1 cellular context compared by ENCODE assay signal in the genomic region with DNA sequence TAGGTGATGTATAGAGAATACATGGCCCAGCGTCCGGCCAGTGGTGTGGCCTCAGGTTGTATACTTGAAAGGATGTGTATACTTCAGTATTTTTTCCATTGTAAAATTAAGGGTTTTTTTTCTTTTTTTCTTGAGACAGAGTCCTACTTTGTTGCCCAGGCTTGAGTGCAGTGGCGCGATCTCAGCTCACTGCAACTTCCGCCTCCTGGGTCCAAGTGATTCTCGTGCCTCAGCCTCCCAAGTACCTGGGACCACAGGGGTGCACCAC.
TF ChIP-seq lines count a peak whose summit lies in the region.

No MANE protein-coding gene starts in this region.

TF ChIP-seq in HepG2, 621 proteins besides CTCF, POLR2A, EP300 and RAD21 (continued from another document):
- TF ChIP-seq NCOA1 (CRISPR knock-in tag; IDR thresholded peaks at IDR 0.05) (no peak), RBFOX2 (IDR thresholded peaks at IDR 0.05; ENCODE audit: low read depth, low read length) (no peak), TCF7 (IDR thresholded peaks at IDR 0.05; ENCODE audit: low read depth) (no peak), ARHGAP35 (CRISPR knock-in tag; IDR thresholded peaks at IDR 0.05; ENCODE audit: borderline replicate concordance) (no peak), KDM5A (IDR thresholded peaks at IDR 0.05; ENCODE audit: borderline replicate concordance, low read length) (no peak), ZNF841 (CRISPR knock-in tag; IDR thresholded peaks at IDR 0.05; ENCODE audit: borderline replicate concordance) (no peak), HNRNPL (IDR thresholded peaks at IDR 0.05; ENCODE audit: low read depth, low read length) (no peak), PCBP1 (IDR thresholded peaks at IDR 0.05; ENCODE audit: borderline replicate concordance, low read depth, low read length) (no peak)
- TF ChIP-seq, protein P1, sequence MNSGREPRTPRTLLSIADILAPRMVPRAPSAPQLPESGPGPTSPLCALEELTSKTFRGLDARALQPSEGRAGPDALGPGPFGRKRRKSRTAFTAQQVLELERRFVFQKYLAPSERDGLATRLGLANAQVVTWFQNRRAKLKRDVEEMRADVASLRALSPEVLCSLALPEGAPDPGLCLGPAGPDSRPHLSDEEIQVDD (CRISPR knock-in tag; IDR thresholded peaks at IDR 0.05; ENCODE audit: borderline replicate concordance): no peak
- TF ChIP-seq, protein P2, sequence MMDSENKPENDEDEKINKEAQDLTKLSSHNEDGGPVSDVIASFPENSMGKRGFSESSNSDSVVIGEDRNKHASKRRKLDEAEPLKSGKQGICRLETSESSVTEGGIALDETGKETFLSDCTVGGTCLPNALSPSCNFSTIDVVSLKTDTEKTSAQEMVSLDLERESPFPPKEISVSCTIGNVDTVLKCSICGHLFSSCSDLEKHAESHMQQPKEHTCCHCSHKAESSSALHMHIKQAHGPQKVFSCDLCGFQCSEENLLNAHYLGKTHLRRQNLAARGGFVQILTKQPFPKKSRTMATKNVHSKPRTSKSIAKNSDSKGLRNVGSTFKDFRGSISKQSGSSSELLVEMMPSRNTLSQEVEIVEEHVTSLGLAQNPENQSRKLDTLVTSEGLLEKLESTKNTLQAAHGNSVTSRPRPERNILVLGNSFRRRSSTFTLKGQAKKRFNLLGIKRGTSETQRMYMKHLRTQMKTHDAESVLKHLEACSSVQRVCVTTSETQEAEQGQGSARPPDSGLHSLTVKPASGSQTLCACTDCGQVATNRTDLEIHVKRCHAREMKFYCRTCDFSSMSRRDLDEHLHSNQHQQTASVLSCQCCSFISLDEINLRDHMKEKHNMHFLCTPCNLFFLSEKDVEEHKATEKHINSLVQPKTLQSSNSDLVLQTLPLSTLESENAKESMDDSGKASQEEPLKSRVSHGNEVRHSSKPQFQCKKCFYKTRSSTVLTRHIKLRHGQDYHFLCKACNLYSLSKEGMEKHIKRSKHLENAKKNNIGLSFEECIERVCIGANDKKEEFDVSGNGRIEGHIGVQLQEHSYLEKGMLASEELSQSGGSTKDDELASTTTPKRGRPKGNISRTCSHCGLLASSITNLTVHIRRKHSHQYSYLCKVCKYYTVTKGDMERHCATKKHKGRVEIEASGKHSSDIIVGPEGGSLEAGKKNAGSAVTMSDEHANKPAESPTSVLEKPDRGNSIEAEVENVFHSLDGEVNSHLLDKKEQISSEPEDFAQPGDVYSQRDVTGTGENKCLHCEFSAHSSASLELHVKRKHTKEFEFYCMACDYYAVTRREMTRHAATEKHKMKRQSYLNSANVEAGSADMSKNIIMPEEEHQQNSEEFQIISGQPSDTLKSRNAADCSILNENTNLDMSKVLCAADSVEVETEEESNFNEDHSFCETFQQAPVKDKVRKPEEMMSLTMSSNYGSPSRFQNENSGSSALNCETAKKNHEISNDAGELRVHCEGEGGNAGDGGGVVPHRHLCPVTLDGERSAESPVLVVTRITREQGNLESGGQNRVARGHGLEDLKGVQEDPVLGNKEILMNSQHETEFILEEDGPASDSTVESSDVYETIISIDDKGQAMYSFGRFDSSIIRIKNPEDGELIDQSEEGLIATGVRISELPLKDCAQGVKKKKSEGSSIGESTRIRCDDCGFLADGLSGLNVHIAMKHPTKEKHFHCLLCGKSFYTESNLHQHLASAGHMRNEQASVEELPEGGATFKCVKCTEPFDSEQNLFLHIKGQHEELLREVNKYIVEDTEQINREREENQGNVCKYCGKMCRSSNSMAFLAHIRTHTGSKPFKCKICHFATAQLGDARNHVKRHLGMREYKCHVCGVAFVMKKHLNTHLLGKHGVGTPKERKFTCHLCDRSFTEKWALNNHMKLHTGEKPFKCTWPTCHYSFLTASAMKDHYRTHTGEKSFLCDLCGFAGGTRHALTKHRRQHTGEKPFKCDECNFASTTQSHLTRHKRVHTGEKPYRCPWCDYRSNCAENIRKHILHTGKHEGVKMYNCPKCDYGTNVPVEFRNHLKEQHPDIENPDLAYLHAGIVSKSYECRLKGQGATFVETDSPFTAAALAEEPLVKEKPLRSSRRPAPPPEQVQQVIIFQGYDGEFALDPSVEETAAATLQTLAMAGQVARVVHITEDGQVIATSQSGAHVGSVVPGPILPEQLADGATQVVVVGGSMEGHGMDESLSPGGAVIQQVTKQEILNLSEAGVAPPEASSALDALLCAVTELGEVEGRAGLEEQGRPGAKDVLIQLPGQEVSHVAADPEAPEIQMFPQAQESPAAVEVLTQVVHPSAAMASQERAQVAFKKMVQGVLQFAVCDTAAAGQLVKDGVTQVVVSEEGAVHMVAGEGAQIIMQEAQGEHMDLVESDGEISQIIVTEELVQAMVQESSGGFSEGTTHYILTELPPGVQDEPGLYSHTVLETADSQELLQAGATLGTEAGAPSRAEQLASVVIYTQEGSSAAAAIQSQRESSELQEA (CRISPR knock-in tag; IDR thresholded peaks at IDR 0.05; ENCODE audit: not compliant biosample characterization): no peak
